Comparison of ENCODE assay signal across 9 cellular contexts in the genomic region with DNA sequence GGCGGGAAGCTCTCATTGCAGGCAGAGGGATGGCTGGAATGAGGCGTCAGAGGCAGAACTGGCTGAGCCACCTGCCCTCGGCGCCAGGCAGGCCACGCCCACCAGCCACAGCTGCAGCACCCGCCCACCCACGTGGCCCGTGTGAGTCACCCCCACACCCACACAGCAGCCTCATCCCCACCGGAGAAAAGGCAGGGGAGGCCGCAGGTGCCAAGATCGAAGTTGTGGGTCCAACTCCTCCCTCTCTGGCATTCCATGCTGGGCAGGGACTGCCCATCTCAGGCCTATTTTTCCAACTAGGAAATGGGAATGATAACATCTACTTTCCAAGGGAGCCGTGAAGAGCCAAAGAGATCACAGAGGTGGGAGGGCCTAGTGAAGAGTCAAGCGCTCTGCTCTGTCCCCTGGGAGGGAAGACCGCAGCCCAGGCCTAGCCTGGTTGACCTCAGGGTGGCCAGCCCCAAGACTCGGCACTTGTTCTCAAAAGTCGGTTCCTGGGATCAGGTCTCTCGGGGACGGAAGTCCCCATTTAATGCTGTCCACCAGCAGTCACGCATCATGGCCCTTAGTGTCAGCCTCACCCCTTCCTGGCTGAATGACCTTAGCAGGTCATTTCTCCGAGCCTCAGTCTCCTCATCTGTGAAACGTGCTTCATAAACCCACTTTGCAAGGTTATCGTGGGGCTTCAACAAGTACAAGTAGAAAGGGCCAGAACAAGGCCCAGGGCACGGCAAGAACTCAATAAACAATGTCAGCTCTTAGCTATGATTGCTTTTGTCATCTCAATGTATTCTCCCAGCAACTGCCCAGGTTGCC. TPM values are rescaled to one million over a fixed set of nuclear protein-coding genes. Genes with fewer than 3 reads are reported as not detected.
DNase-seq lines count a peak whose midpoint lies in the region; ATAC-seq, FAIRE-seq and TF ChIP-seq lines count a peak whose summit lies in the region.
"Had no signal": no experiment of that assay in that cellular context is flagged by ENCODE, and none has a peak within 500 bp of the region (broad histone marks: within the 10 kb centered on the region; RNA-seq: fewer than 3 reads in every experiment).

TSS of gene TRPV3 (minus strand) at position 45 of the 816 bp plus-strand sequence. CDS start 2,962 bp downstream, outside the sequence.

- no peak for TF ChIP-seq CTCF in esophagus squamous epithelium (IDR thresholded peaks at IDR 0.05)

- DNase-seq in GM18507 (ENCODE audit: extremely low spot score, insufficient read length, low read depth) (peak; percentile 76), esophagus squamous epithelium (lab: John Stamatoyannopoulos, UW) (peak; percentile 45), G401 (ENCODE audit: low spot score) (no peak), OCI-M1 (lab: John Stamatoyannopoulos, UW) (no peak), NCI-H1930 (lab: John Stamatoyannopoulos, UW) (no peak)
- DNase-seq in activated CD4-positive, alpha-beta T cell treated with anti-CD3 and anti-CD28 coated beads, Interleukin-2, amount 50 U/mL, for 4 hours, result peak; percentile 74 to 78
- DNase-seq in stimulated activated CD4-positive, alpha-beta T cell treated with anti-CD3 and anti-CD28 coated beads, Interleukin-2, amount 100 ng/mL, for 4 hours (ENCODE audit: low read depth), result peak; percentile 60
- DNase-seq: left cardiac atrium had no signal

- no peaks in the 10 kb centered on the region for H3K36me3 ChIP-seq in esophagus squamous epithelium

- H3K4me1 ChIP-seq in esophagus squamous epithelium, result peaks cover 18 to 33% (median 25%) of the 10 kb centered on the region in 3 donors

- ATAC-seq in HG03432 (IDR thresholded peaks at IDR 0.05; ENCODE audit: unreplicated experiment), result peak; percentile 55

- in situ Hi-C loops in G401 (cut with HindIII; ENCODE audit: low sequenced_read_pairs), result no loop called here

- H3K27ac ChIP-seq in esophagus squamous epithelium, result peak within 1 kb of the TSS; percentile 55 to 79 (median 72)

- intact Hi-C loops in esophagus squamous epithelium (cut with DNase I), result no loop called here

- H3K27me3 ChIP-seq in esophagus squamous epithelium, result peaks cover 0 to 45% (median 0%) of the 10 kb centered on the region in 4 donors

- no peaks in the 10 kb centered on the region for H3K9me3 ChIP-seq in esophagus squamous epithelium

- WGBS in esophagus squamous epithelium, 2 donors, result 51% methylated on average over 6 to 10 of the region's 23 CpGs

- FAIRE-seq in GM18507 (lab: Jason Lieb, UNC), result no peak

- peak within 1 kb of the TSS in 2 of 4 donors; percentile 15 to 36 for H3K4me3 ChIP-seq in esophagus squamous epithelium

- TF ChIP-seq POLR2A in esophagus squamous epithelium (IDR thresholded peaks at IDR 0.05), result no peak

RNA-seq across cellular contexts. Expression of gene TRPV3, which starts in this region (rescaled TPM):
- 1 to 10 TPM in 1 of 4 donors, under 1 TPM in 2, not detected in 1; 0.76 to 1.8 (median 0.99) TPM for total RNA-seq in esophagus squamous epithelium
- total RNA-seq in G401 (2014; rRNA removed; shearing (Covaris generic)), result 0.25 and 0.61 TPM in 2 replicates

Comparison
In these comparisons a context has a peak if more than half of its experiments do, and no peak if none do; other contexts are left out.
1. DNase-seq: peak in GM18507 (single experiment), activated CD4-positive, alpha-beta T cell treated with anti-CD3 and anti-CD28 coated beads, Interleukin-2, amount 50 U/mL, for 4 hours (2 of 2), esophagus squamous epithelium (single experiment) and stimulated activated CD4-positive, alpha-beta T cell treated with anti-CD3 and anti-CD28 coated beads, Interleukin-2, amount 100 ng/mL, for 4 hours (single experiment); none in G401 (single experiment), OCI-M1 (single experiment) and NCI-H1930 (0 of 2).